Comparison of ENCODE assay signal across 17 cellular contexts in the genomic region with DNA sequence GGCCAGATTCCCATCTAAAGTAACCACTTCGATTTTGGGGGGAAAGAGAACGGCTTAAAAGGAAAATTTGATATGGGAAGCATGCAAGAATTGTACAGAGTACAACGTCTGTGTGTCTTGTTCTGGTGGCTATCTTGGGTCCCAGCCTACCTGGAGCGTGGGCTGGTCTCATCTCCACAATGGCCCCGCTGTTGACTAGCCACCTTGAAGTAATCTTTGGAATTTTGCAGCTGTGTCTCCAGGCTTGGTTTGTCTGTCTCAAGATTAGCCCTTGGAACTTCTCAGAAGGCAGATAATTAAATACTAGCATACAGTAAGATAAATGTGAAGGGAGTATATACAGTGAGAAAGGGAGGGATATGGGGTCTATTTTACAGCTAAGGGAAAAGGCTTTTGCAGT. TPM values are rescaled to one million over a fixed set of nuclear protein-coding genes. Genes with fewer than 3 reads are reported as not detected.
DNase-seq lines count a peak whose midpoint lies in the region; ATAC-seq and TF ChIP-seq lines count a peak whose summit lies in the region.
"Had no signal": no experiment of that assay in that cellular context is flagged by ENCODE, and none has a peak within 500 bp of the region (broad histone marks: within the 10 kb centered on the region; RNA-seq: fewer than 3 reads in every experiment).

No MANE protein-coding gene starts in this region.

- POLR2A ChIA-PET in activated CD4-positive, alpha-beta T cell treated with anti-CD3 and anti-CD28 coated beads for 36 hours (lab: Charles Lee), result interaction anchor here (3.7 kb wide), 1 partner anchor 37 kb away, joined by 10 read pairs; a partner anchor contains a TSS
- POLR2A ChIA-PET in CD4-positive, alpha-beta T cell (lab: Charles Lee), result interaction anchor here (1.5 to 3.0 kb wide), 3 partner anchors 37 to 186 kb away, joined by 6 to 61 read pairs (median 6); a partner anchor contains a TSS
- POLR2A ChIA-PET in WTC11 (lab: Charles Lee), result no interaction called here
- POLR2A ChIA-PET in naive thymus-derived CD4-positive, alpha-beta T cell (lab: Charles Lee), result interaction anchor here (0.9 to 5.2 kb wide), 4 partner anchors 22 to 356 kb away, joined by 4 to 68 read pairs (median 5); a partner anchor contains a TSS

- no peak for TF ChIP-seq CTCF in CD4-positive, alpha-beta T cell (IDR thresholded peaks at IDR 0.05)
- TF ChIP-seq CTCF in WTC11 (IDR thresholded peaks at IDR 0.05), result no peak

- intact Hi-C loops in activated CD4-positive, alpha-beta T cell treated with anti-CD3 and anti-CD28 coated beads for 36 hours (cut with DNase I, micrococcal nuclease), result loop anchor here (2.0 to 10.0 kb wide), 10 partner anchors 225 to 1580 kb away; a partner anchor contains a TSS
- intact Hi-C loops in CD4-positive, alpha-beta T cell (cut with DNase I, micrococcal nuclease), result loop anchor here (1.0 to 10.0 kb wide), 9 partner anchors 36 to 1685 kb away; a partner anchor contains a TSS
- intact Hi-C loops in naive thymus-derived CD4-positive, alpha-beta T cell (cut with micrococcal nuclease), result loop anchor here (2.0 to 10.0 kb wide), 11 partner anchors 225 to 1685 kb away; a partner anchor contains a TSS

- H3K4me1 ChIP-seq in naive thymus-derived CD4-positive, alpha-beta T cell (ENCODE audit: control insufficient read depth in 2 of 2, insufficient read depth in 2 of 2, low read length in 2 of 2), result peaks cover 15 to 20% of the 10 kb centered on the region in 2 donors
- H3K4me1 ChIP-seq: uterus had no signal

- H3K4me3 ChIP-seq in naive thymus-derived CD4-positive, alpha-beta T cell (ENCODE audit: low read length), result no peak overlapping the region

- H3K27ac ChIP-seq in CD4-positive, alpha-beta T cell (ENCODE audit: low read depth, low read length), result no peak overlapping the region
- H3K27ac ChIP-seq in naive thymus-derived CD4-positive, alpha-beta T cell (ENCODE audit: low read depth, low read length), result no peak overlapping the region

- no peaks in the 10 kb centered on the region for H3K9me3 ChIP-seq in CD4-positive, alpha-beta T cell (ENCODE audit: control insufficient read depth, low read length)
- H3K9me3 ChIP-seq in naive thymus-derived CD4-positive, alpha-beta T cell (ENCODE audit: control insufficient read depth in 2 of 3, low read length in 3 of 3), result no peaks in the 10 kb centered on the region
- H3K9me3 ChIP-seq: right atrium auricular region, uterus had no signal

- H3K36me3 ChIP-seq in naive thymus-derived CD4-positive, alpha-beta T cell (ENCODE audit: control insufficient read depth in 2 of 3, insufficient read depth in 3 of 3, low read length in 3 of 3), result peaks cover 4 to 12% (median 7%) of the 10 kb centered on the region in 3 experiments
- H3K36me3 ChIP-seq: uterus had no signal

- H3K27me3 Mint-ChIP-seq in activated CD4-positive, alpha-beta T cell treated with anti-CD3 and anti-CD28 coated beads for 36 hours, result no peaks in the 10 kb centered on the region
- no peaks in the 10 kb centered on the region for H3K27me3 Mint-ChIP-seq in CD4-positive, alpha-beta T cell
- H3K27me3 Mint-ChIP-seq in WTC11 (ENCODE audit: low read depth), result no peaks in the 10 kb centered on the region; the same call in 1 of the 2 replicates
- H3K27me3 Mint-ChIP-seq in naive thymus-derived CD4-positive, alpha-beta T cell, result no peaks in the 10 kb centered on the region
- H3K27me3 Mint-ChIP-seq: memory B cell had no signal

- ATAC-seq in activated CD4-positive, alpha-beta T cell treated with anti-CD3 and anti-CD28 coated beads for 36 hours, result no peak
- no peak for ATAC-seq in CD4-positive, alpha-beta T cell (ENCODE audit: poor library complexity)
- ATAC-seq in WTC11, result no peak
- no peak for ATAC-seq in naive thymus-derived CD4-positive, alpha-beta T cell
- ATAC-seq: Right ventricle myocardium inferior had no signal

- no peak overlapping the region for H3K27ac Mint-ChIP-seq in activated CD4-positive, alpha-beta T cell treated with anti-CD3 and anti-CD28 coated beads for 36 hours
- peak overlapping the region; percentile 96 for H3K27ac Mint-ChIP-seq in CD4-positive, alpha-beta T cell
- 0 out of 2 replicates have a peak overlapping the region, but pooled peaks have one; percentile 12 for H3K27ac Mint-ChIP-seq in WTC11
- peak overlapping the region in 7 of 9 donors; percentile 18 to 94 (median 57) for H3K27ac Mint-ChIP-seq in naive thymus-derived CD4-positive, alpha-beta T cell
- H3K27ac Mint-ChIP-seq: memory B cell had no signal

- peaks cover 32% of the 10 kb centered on the region for H3K36me3 Mint-ChIP-seq in activated CD4-positive, alpha-beta T cell treated with anti-CD3 and anti-CD28 coated beads for 36 hours (ENCODE audit: low read depth)
- H3K36me3 Mint-ChIP-seq in CD4-positive, alpha-beta T cell (ENCODE audit: low read depth), result peaks cover 23% of the 10 kb centered on the region
- H3K36me3 Mint-ChIP-seq in WTC11, result peaks cover 14% of the 10 kb centered on the region
- peaks cover 0 to 22% (median 0%) of the 10 kb centered on the region in 5 donors for H3K36me3 Mint-ChIP-seq in naive thymus-derived CD4-positive, alpha-beta T cell

- CTCF ChIA-PET in activated CD4-positive, alpha-beta T cell treated with anti-CD3 and anti-CD28 coated beads for 36 hours (lab: Charles Lee), result interaction anchor here (1.1 to 3.4 kb wide), 3 partner anchors 37 to 319 kb away, joined by 4 to 11 read pairs (median 9); a partner anchor contains a TSS
- CTCF ChIA-PET in CD4-positive, alpha-beta T cell (lab: Charles Lee), result interaction anchor here (0.9 to 2.7 kb wide), 2 partner anchors 37 to 57 kb away, joined by 3 to 14 read pairs; a partner anchor contains a TSS
- CTCF ChIA-PET in WTC11 (lab: Charles Lee), result interaction anchor here (0.6 to 1.1 kb wide), 2 partner anchors 207 to 260 kb away, joined by 3 read pairs; no protein-coding TSS in a partner anchor
- CTCF ChIA-PET in naive thymus-derived CD4-positive, alpha-beta T cell (lab: Charles Lee), result interaction anchor here (0.6 to 1.4 kb wide), 3 partner anchors 18 to 139 kb away, joined by 3 to 6 read pairs (median 3); no protein-coding TSS in a partner anchor

- no peaks in the 10 kb centered on the region for H3K9me3 Mint-ChIP-seq in activated CD4-positive, alpha-beta T cell treated with anti-CD3 and anti-CD28 coated beads for 36 hours (ENCODE audit: low read depth)
- no peaks in the 10 kb centered on the region for H3K9me3 Mint-ChIP-seq in CD4-positive, alpha-beta T cell
- no peaks in the 10 kb centered on the region for H3K9me3 Mint-ChIP-seq in WTC11
- no peaks in the 10 kb centered on the region for H3K9me3 Mint-ChIP-seq in naive thymus-derived CD4-positive, alpha-beta T cell
- H3K9me3 Mint-ChIP-seq: activated B cell treated with CpG ODN at 0.5 μM for 24 hours, memory B cell had no signal

- peaks cover 44% of the 10 kb centered on the region for H3K4me1 Mint-ChIP-seq in activated CD4-positive, alpha-beta T cell treated with anti-CD3 and anti-CD28 coated beads for 36 hours
- peaks cover 51% of the 10 kb centered on the region for H3K4me1 Mint-ChIP-seq in CD4-positive, alpha-beta T cell (ENCODE audit: low read depth)
- H3K4me1 Mint-ChIP-seq in WTC11, result peaks cover 25% of the 10 kb centered on the region
- peaks cover 23 to 58% (median 45%) of the 10 kb centered on the region in 7 donors for H3K4me1 Mint-ChIP-seq in naive thymus-derived CD4-positive, alpha-beta T cell

- peak overlapping the region; percentile 94 for H3K4me3 Mint-ChIP-seq in activated CD4-positive, alpha-beta T cell treated with anti-CD3 and anti-CD28 coated beads for 36 hours
- H3K4me3 Mint-ChIP-seq in CD4-positive, alpha-beta T cell, result peak overlapping the region; percentile 94
- peak overlapping the region; percentile 91 for H3K4me3 Mint-ChIP-seq in WTC11
- peak overlapping the region in 9 of 10 donors; percentile 16 to 98 (median 70) for H3K4me3 Mint-ChIP-seq in naive thymus-derived CD4-positive, alpha-beta T cell

- H3K27me3 ChIP-seq in CD4-positive, alpha-beta T cell (ENCODE audit: control insufficient read depth, insufficient read depth, low read length), result no peaks in the 10 kb centered on the region
- H3K27me3 ChIP-seq in naive thymus-derived CD4-positive, alpha-beta T cell (ENCODE audit: control insufficient read depth in 2 of 2, insufficient read depth in 2 of 2, low read length in 2 of 2), result no peaks in the 10 kb centered on the region
- H3K27me3 ChIP-seq: right atrium auricular region, uterus had no signal

- DNase-seq in activated CD4-positive, alpha-beta T cell treated with anti-CD3 and anti-CD28 coated beads for 36 hours, result no peak
- no peak for DNase-seq in activated CD4-positive, alpha-beta T cell treated with anti-CD3 and anti-CD28 coated beads for 4 hours
- DNase-seq in CD4-positive, alpha-beta T cell, result no peak
- DNase-seq in WTC11 (ENCODE audit: low spot score) (no peak), A172 (ENCODE audit: low spot score) (no peak), NCI-H774 (lab: John Stamatoyannopoulos, UW) (no peak), AG20443 (ENCODE audit: low spot score) (no peak)
- DNase-seq in naive thymus-derived CD4-positive, alpha-beta T cell, result no peak
- DNase-seq: activated B cell treated with CpG ODN at 0.5 μM for 24 hours, hypothalamus, kidney glomerular epithelial cell, NCI-H1694 treated with DMSO at 0.1 percent for 48 hours, NCI-H446 treated with DMSO at 0.1 percent for 48 hours, uterus had no signal

RNA-seq across cellular contexts. Expression of a gene that starts 1.3 kb away (rescaled TPM):
- 10 to 100 TPM; 22.6 to 25.3 TPM for total RNA-seq in activated CD4-positive, alpha-beta T cell treated with anti-CD3 and anti-CD28 coated beads for 36 hours
- total RNA-seq in CD4-positive, alpha-beta T cell, result 10 to 100 TPM; 46.5 to 47.5 TPM
- total RNA-seq in WTC11 (2021), result 12.8 to 22.6 TPM (median 14.9 TPM) in 3 replicates
- total RNA-seq in naive thymus-derived CD4-positive, alpha-beta T cell, result 10 to 100 TPM; 44.5 to 91.2 (median 58.3) TPM
- polyA plus RNA-seq in naive thymus-derived CD4-positive, alpha-beta T cell, result 10 to 100 TPM in 1 of 2 donors, 1 to 10 TPM in 1; 5.2 to 16.7 TPM
- 44.3 and 48.9 TPM in 2 replicates for total RNA-seq in A172 (2014; rRNA removed; shearing (Covaris generic))

RNA-seq across cellular contexts. Expression of a gene that starts 37.0 kb away (rescaled TPM):
- total RNA-seq in activated CD4-positive, alpha-beta T cell treated with anti-CD3 and anti-CD28 coated beads for 36 hours, result 10 to 100 TPM; 51.0 to 57.9 TPM
- total RNA-seq in CD4-positive, alpha-beta T cell, result 1 to 10 TPM; 1.1 to 1.3 TPM
- 33.6 to 45.2 TPM (median 34.0 TPM) in 3 replicates for total RNA-seq in WTC11 (2021)
- 10 to 100 TPM in 1 of 5 experiments, 1 to 10 TPM in 3, under 1 TPM in 1; 0.97 to 25.2 (median 1.3) TPM for total RNA-seq in naive thymus-derived CD4-positive, alpha-beta T cell
- polyA plus RNA-seq in naive thymus-derived CD4-positive, alpha-beta T cell, result under 1 TPM in 1 of 2 donors, not detected in 1; 0.74 TPM
- total RNA-seq in A172 (2014; rRNA removed; shearing (Covaris generic)), result 21.1 and 24.3 TPM in 2 replicates

RNA-seq across cellular contexts. Expression of a gene that starts 37.1 kb away (rescaled TPM):
- 100 to 1,000 TPM in 1 of 2 experiments, 10 to 100 TPM in 1; 88.9 to 103 TPM for total RNA-seq in activated CD4-positive, alpha-beta T cell treated with anti-CD3 and anti-CD28 coated beads for 36 hours
- total RNA-seq in CD4-positive, alpha-beta T cell, result 10 to 100 TPM; 56.2 to 63.6 TPM
- 59.6 to 62.4 TPM (median 59.7 TPM) in 3 replicates for total RNA-seq in WTC11 (2021)
- 10 to 100 TPM; 62.1 to 98.7 (median 81.6) TPM for total RNA-seq in naive thymus-derived CD4-positive, alpha-beta T cell
- polyA plus RNA-seq in naive thymus-derived CD4-positive, alpha-beta T cell, result 10 to 100 TPM; 34.7 to 35.9 TPM
- total RNA-seq in A172 (2014; rRNA removed; shearing (Covaris generic)), result 10.1 and 10.2 TPM in 2 replicates
